8 cellular contexts compared by ENCODE assay signal in genomic region chr2:223944704-223945531, GRCh38. TPM values are rescaled to one million over a fixed set of nuclear protein-coding genes. Genes with fewer than 3 reads are reported as not detected.
DNase-seq lines count a peak whose midpoint lies in the region; TF ChIP-seq lines count a peak whose summit lies in the region.

TSS of gene WDFY1 (minus strand) at chr2:223945335. CDS start at chr2:223945284, 51 bp downstream.

- peak within 1 kb of the TSS; percentile 90 for H3K9ac ChIP-seq in Loucy (ENCODE audit: low read depth, low read length, poor library complexity, severe bottlenecking)
- peak within 1 kb of the TSS; percentile 79 for H3K9ac ChIP-seq in neural progenitor cell
- H3K9ac ChIP-seq in stomach smooth muscle (ENCODE audit: low read length in 2 of 2) = peak within 1 kb of the TSS; percentile 84 to 89

- H3F3A ChIP-seq in Loucy (ENCODE audit: low read depth) (no peaks in the 10 kb centered on the region), neural progenitor cell (ENCODE audit: low read depth) (peaks cover 16% of the 10 kb centered on the region)

- H3K4me3 Mint-ChIP-seq in neural progenitor cell = peak within 1 kb of the TSS; percentile 97

- peaks cover 30% of the 10 kb centered on the region for H3K79me2 ChIP-seq in Loucy (ENCODE audit: insufficient read depth, low read length)
- H3K79me2 ChIP-seq in neural progenitor cell (ENCODE audit: low read depth) = peaks cover 50% of the 10 kb centered on the region

- no peaks in the 10 kb centered on the region for H3K27me3 ChIP-seq in H7 (ENCODE audit: control insufficient read depth, insufficient read depth, low read length)
- no peaks in the 10 kb centered on the region for H3K27me3 ChIP-seq in Loucy (ENCODE audit: insufficient read depth, low read length, poor library complexity, severe bottlenecking)
- H3K27me3 ChIP-seq in SJCRH30 = no peaks in the 10 kb centered on the region
- H3K27me3 ChIP-seq in neural progenitor cell = no peaks in the 10 kb centered on the region
- no peaks in the 10 kb centered on the region for H3K27me3 ChIP-seq in stomach smooth muscle (ENCODE audit: control insufficient read depth in 1 of 2, insufficient read depth in 2 of 2, low read length in 2 of 2)

- H3K4me2 ChIP-seq in Loucy (ENCODE audit: low read depth, low read length, poor library complexity, severe bottlenecking) = peak within 1 kb of the TSS; percentile 97
- peak within 1 kb of the TSS; percentile 80 for H3K4me2 ChIP-seq in neural progenitor cell

- in situ Hi-C loops in G401 (cut with HindIII; ENCODE audit: low sequenced_read_pairs) = no loop called here

- peak within 1 kb of the TSS; percentile 72 for H3K27ac Mint-ChIP-seq in neural progenitor cell

- peak within 1 kb of the TSS; percentile 67 for H3K27ac ChIP-seq in SJCRH30
- H3K27ac ChIP-seq in neural progenitor cell = peak within 1 kb of the TSS; percentile 56
- H3K27ac ChIP-seq in stomach smooth muscle (ENCODE audit: low read length) = peak within 1 kb of the TSS; percentile 62

- no peaks in the 10 kb centered on the region for H3K9me3 Mint-ChIP-seq in neural progenitor cell

- peak; percentile 90 for DNase-seq in G401 (ENCODE audit: low spot score)
- peak; percentile 96 for DNase-seq in H7
- peak; percentile 89 to 92 for DNase-seq in SJCRH30
- peak; percentile 70 for DNase-seq in activated gamma-delta T cell treated with anti-CD3 and anti-CD28 coated beads, Interleukin-2, amount 50 U/mL, for 16 hours (ENCODE audit: low read depth)
- peak; percentile 89 to 97 for DNase-seq in foreskin fibroblast
- DNase-seq in neural progenitor cell (ENCODE audit: low spot score) = peak; percentile 95

- H3K4me1 ChIP-seq in Loucy (ENCODE audit: insufficient read depth, low read length, poor library complexity, severe bottlenecking) (peaks cover 24% of the 10 kb centered on the region), SJCRH30 (peaks cover 7% of the 10 kb centered on the region), neural progenitor cell (peaks cover 24% of the 10 kb centered on the region), stomach smooth muscle (ENCODE audit: control insufficient read depth, insufficient read depth, low read length) (peaks cover 18% of the 10 kb centered on the region)

- peak within 1 kb of the TSS; percentile 97 for H3K4me3 ChIP-seq in H7 (ENCODE audit: insufficient read depth, low read depth, low read length)
- peak within 1 kb of the TSS; percentile 100 for H3K4me3 ChIP-seq in Loucy (ENCODE audit: low read length, poor library complexity, severe bottlenecking)
- peak within 1 kb of the TSS; percentile 94 for H3K4me3 ChIP-seq in SJCRH30
- peak within 1 kb of the TSS; percentile 68 to 79 for H3K4me3 ChIP-seq in foreskin fibroblast (ENCODE audit: low read depth in 1 of 2, low read length in 2 of 2)
- H3K4me3 ChIP-seq in neural progenitor cell = peak within 1 kb of the TSS; percentile 76
- peak within 1 kb of the TSS; percentile 80 to 88 for H3K4me3 ChIP-seq in stomach smooth muscle (ENCODE audit: low read length in 2 of 2)

- TF ChIP-seq CTCF in Loucy (conservative IDR thresholded peaks at IDR 0.05; ENCODE audit: low read length) (no peak), foreskin fibroblast (IDR thresholded peaks at IDR 0.05; ENCODE audit: low read depth, low read length) (no peak), neural progenitor cell (IDR thresholded peaks at IDR 0.05) (no peak)

- H3K4me1 Mint-ChIP-seq in neural progenitor cell = peaks cover 27% of the 10 kb centered on the region

- H3K9me3 ChIP-seq in Loucy (ENCODE audit: insufficient read depth, low read depth, low read length) (no peaks in the 10 kb centered on the region), SJCRH30 (replicated peaks) (no peaks in the 10 kb centered on the region), neural progenitor cell (ENCODE audit: low read depth) (no peaks in the 10 kb centered on the region), stomach smooth muscle (ENCODE audit: control insufficient read depth in 2 of 2, low read length in 2 of 2) (no peaks in the 10 kb centered on the region)

- peak within 1 kb of the TSS; percentile 94 for H2AFZ ChIP-seq in Loucy (ENCODE audit: low read length)
- H2AFZ ChIP-seq in neural progenitor cell (replicated peaks) = peak within 1 kb of the TSS; percentile 60

- H3K36me3 ChIP-seq in H7 (replicated peaks; ENCODE audit: control insufficient read depth, insufficient read depth, low read length) = no peaks in the 10 kb centered on the region
- H3K36me3 ChIP-seq in Loucy (ENCODE audit: insufficient read depth, low read length) = no peaks in the 10 kb centered on the region
- H3K36me3 ChIP-seq in SJCRH30 = no peaks in the 10 kb centered on the region; the same call in 1 of the 2 replicates
- no peaks in the 10 kb centered on the region for H3K36me3 ChIP-seq in neural progenitor cell
- no peaks in the 10 kb centered on the region for H3K36me3 ChIP-seq in stomach smooth muscle (ENCODE audit: control insufficient read depth in 2 of 2, insufficient read depth in 2 of 2, low read length in 2 of 2)

- H3K27me3 Mint-ChIP-seq in neural progenitor cell (ENCODE audit: insufficient read depth, low read depth) = peaks cover 4% of the 10 kb centered on the region

- H4K20me1 ChIP-seq in Loucy (ENCODE audit: insufficient read depth, low read length, poor library complexity, severe bottlenecking) (no peaks in the 10 kb centered on the region), neural progenitor cell (ENCODE audit: low read depth) (peaks cover 26% of the 10 kb centered on the region)

- H3K9me2 ChIP-seq in Loucy (replicated peaks; ENCODE audit: low read depth, low read length) = no peaks in the 10 kb centered on the region

- peaks cover 11% of the 10 kb centered on the region for H3K36me3 Mint-ChIP-seq in neural progenitor cell

RNA-seq across cellular contexts. Expression of gene WDFY1, which starts in this region (rescaled TPM):
- total RNA-seq in G401 (2014; rRNA removed; shearing (Covaris generic)) = 84.2 and 108 TPM in 2 replicates
- 88.8 and 118 TPM in 2 replicates for total RNA-seq in H7 (2014; rRNA removed; shearing (Covaris generic))
- 76.8 and 82.0 TPM in 2 replicates for total RNA-seq in SJCRH30 (2014; rRNA removed; shearing (Covaris generic))
- total RNA-seq in neural progenitor cell (ENCODE audit: low replicate concordance) = 119 and 177 TPM in 2 replicates

Comparison
In these comparisons a context has a peak if more than half of its experiments do, and no peak if none do; other contexts are left out.
1. Peak in every context shown above with its lines: DNase-seq, H3K4me3 ChIP-seq and H3K27ac ChIP-seq.